In the genomic region with DNA sequence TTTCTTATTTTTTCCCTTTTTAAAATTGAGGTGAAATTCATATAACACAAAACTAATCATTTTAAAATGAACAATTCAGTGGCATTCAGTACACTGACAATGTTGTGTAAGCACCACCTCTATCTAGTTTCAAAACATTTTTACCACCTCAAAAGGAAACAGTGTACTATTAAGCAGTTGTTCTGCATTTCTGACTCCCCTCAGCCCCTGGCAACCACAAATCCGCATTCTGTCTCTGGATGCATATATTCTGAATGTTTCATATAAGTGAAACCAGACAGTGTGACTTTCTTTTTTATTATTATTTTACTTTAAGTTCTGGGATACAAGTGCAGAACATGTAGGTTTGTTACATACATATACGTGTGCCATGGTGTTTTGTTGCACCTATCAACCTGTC, we compare ENCODE assay signal across 10 cellular contexts. TPM values are rescaled to one million over a fixed set of nuclear protein-coding genes. Genes with fewer than 3 reads are reported as not detected.
DNase-seq lines count a peak whose midpoint lies in the region; ATAC-seq lines count a peak whose summit lies in the region.
"Had no signal": no experiment of that assay in that cellular context is flagged by ENCODE, and none has a peak within 500 bp of the region (broad histone marks: within the 10 kb centered on the region; RNA-seq: fewer than 3 reads in every experiment).

No MANE protein-coding gene starts in this region.

- peaks cover 17 to 21% of the 10 kb centered on the region in 2 donors for H3K36me3 Mint-ChIP-seq in naive B cell

- peak overlapping the region; percentile 58 to 97 (median 86) for H3K4me3 Mint-ChIP-seq in naive B cell

- H3K27me3 Mint-ChIP-seq in naive B cell, result no peaks in the 10 kb centered on the region

- H3K4me1 Mint-ChIP-seq in naive B cell, result peaks cover 68 to 77% (median 70%) of the 10 kb centered on the region in 3 donors

- DNase-seq in naive B cell (no peak), retina (no peak), NCI-H748 (lab: John Stamatoyannopoulos, UW; ENCODE audit: unreplicated experiment) (no peak), germinal center (ENCODE audit: low spot score) (no peak)
- DNase-seq: cerebellar nuclear complex, right cardiac atrium, T-helper 9 cell had no signal

- peaks cover 0 to 10% (median 6%) of the 10 kb centered on the region in 7 donors for H3K9me3 Mint-ChIP-seq in naive B cell

- peak overlapping the region; percentile 38 to 74 (median 59) for H3K27ac Mint-ChIP-seq in naive B cell

- ATAC-seq in GM18870 (IDR thresholded peaks at IDR 0.05; ENCODE audit: unreplicated experiment) (peak; percentile 55), GM21619 (IDR thresholded peaks at IDR 0.05; ENCODE audit: unreplicated experiment) (peak; percentile 44), HG03575 (IDR thresholded peaks at IDR 0.05; ENCODE audit: extremely low read depth, insufficient number of reproducible peaks, low FRiP score, unreplicated experiment) (peak; percentile 31), naive B cell (ENCODE audit: low read depth in 2 of 2) (no peak)
- ATAC-seq: right cardiac atrium had no signal

RNA-seq across cellular contexts. Expression of a gene that starts 19.2 kb away (rescaled TPM):
- polyA plus RNA-seq in naive B cell (ENCODE audit: low read depth in 6 of 6), result 100 to 1,000 TPM; 132 to 167 (median 136) TPM

Comparison
In these comparisons a context has a peak if more than half of its experiments do, and no peak if none do; other contexts are left out.
1. ATAC-seq: peak in GM18870 (single experiment), GM21619 (single experiment) and HG03575 (single experiment); none in naive B cell (0 of 2).